In genomic region chr21:37582613-37583012, GRCh38 we compare ENCODE assay signal across 8 cellular contexts.
A peak's percentile ranks its signal among the peaks of the same experiment; 100 is the strongest.
DNase-seq lines count a peak whose midpoint lies in the region; ATAC-seq and TF ChIP-seq lines count a peak whose summit lies in the region.

No MANE protein-coding gene starts in this region.

- peaks cover 16 to 31% (median 16%) of the 10 kb centered on the region in 3 experiments for H3K36me3 Mint-ChIP-seq in H9 (ENCODE audit: insufficient read depth in 1 of 3, low read depth in 3 of 3)
- H3K36me3 Mint-ChIP-seq in progenitor cell of endocrine pancreas (ENCODE audit: insufficient read depth), result no peaks in the 10 kb centered on the region

- no peak overlapping the region for H4K8ac ChIP-seq in H9 (replicated peaks; ENCODE audit: insufficient read length, low read depth, low read length)

- H3K23ac ChIP-seq in H9 (ENCODE audit: insufficient read length, low read depth, low read length), result no peak overlapping the region

- H3K27me3 ChIP-seq in BLaER1 (no peaks in the 10 kb centered on the region), H9 (ENCODE audit: insufficient read depth, low read length) (no peaks in the 10 kb centered on the region)

- no peaks in the 10 kb centered on the region; the same call in 1 of the 2 replicates for H3K79me2 ChIP-seq in H9 (ENCODE audit: insufficient read depth, low read length)

- no peaks in the 10 kb centered on the region for H3K36me3 ChIP-seq in BLaER1

- CTCF ChIA-PET in RWPE1 (lab: Yijun Ruan, JAX), result interaction anchor here (0.6 to 1.0 kb wide), 2 partner anchors 96 to 362 kb away, joined by 3 read pairs; no protein-coding TSS in a partner anchor

- no peak overlapping the region for H3K9ac ChIP-seq in BLaER1
- no peak overlapping the region for H3K9ac ChIP-seq in H9 (ENCODE audit: extremely low read depth, insufficient read length, low read length)

- no peak overlapping the region for H3K18ac ChIP-seq in H9 (ENCODE audit: insufficient read length, low read depth, low read length)

- H3K14ac ChIP-seq in H9 (ENCODE audit: insufficient read depth, low read length), result no peak overlapping the region

- ATAC-seq in HG03439 (IDR thresholded peaks at IDR 0.05; ENCODE audit: unreplicated experiment) (no peak), GM21717 (IDR thresholded peaks at IDR 0.05; ENCODE audit: unreplicated experiment) (no peak)

- H3K9me3 ChIP-seq in BLaER1, result peaks cover 23% of the 10 kb centered on the region
- peaks cover 19% of the 10 kb centered on the region for H3K9me3 ChIP-seq in H9 (ENCODE audit: control insufficient read depth, low read depth, low read length)

- H3K79me1 ChIP-seq in H9 (ENCODE audit: insufficient read depth, low read depth, low read length, poor library complexity, severe bottlenecking), result no peaks in the 10 kb centered on the region

- no peak overlapping the region for H2BK20ac ChIP-seq in H9 (ENCODE audit: low read depth, low read length, poor library complexity, severe bottlenecking)

- no peak overlapping the region for H3T11ph ChIP-seq in H9 (ENCODE audit: low read length)

- DNase-seq in H9 (no peak), RWPE1 (ENCODE audit: low spot score) (peak; percentile 34), fibroblast of gingiva (ENCODE audit: low read depth) (peak; percentile 56), progenitor cell of endocrine pancreas (ENCODE audit: low spot score, unreplicated experiment) (no peak), OCI-M2 (lab: John Stamatoyannopoulos, UW; ENCODE audit: unreplicated experiment) (no peak)

- H3K27me3 Mint-ChIP-seq in H9 (ENCODE audit: low read depth) (no peaks in the 10 kb centered on the region), progenitor cell of endocrine pancreas (no peaks in the 10 kb centered on the region)

- H2AK5ac ChIP-seq in H9 (ENCODE audit: insufficient read length, low read length), result no peak overlapping the region

- H2BK15ac ChIP-seq in H9 (ENCODE audit: low read depth, low read length), result no peak overlapping the region

- no peaks in the 10 kb centered on the region for H4K20me1 ChIP-seq in BLaER1
- no peaks in the 10 kb centered on the region for H4K20me1 ChIP-seq in H9 (ENCODE audit: control insufficient read depth, insufficient read depth, insufficient read length)

- no peak overlapping the region for H4K91ac ChIP-seq in H9 (ENCODE audit: insufficient read length, low read depth, low read length)

- H3K4me1 Mint-ChIP-seq in H9 (no peaks in the 10 kb centered on the region), progenitor cell of endocrine pancreas (ENCODE audit: low read depth) (no peaks in the 10 kb centered on the region)

- no peaks in the 10 kb centered on the region for H3K23me2 ChIP-seq in H9 (ENCODE audit: insufficient read length, low read depth, low read length, poor library complexity, severe bottlenecking)

- H3K27ac Mint-ChIP-seq in H9 (no peak overlapping the region), progenitor cell of endocrine pancreas (peak overlapping the region; percentile 10)

- H4K5ac ChIP-seq in H9 (ENCODE audit: insufficient read length, low read depth, low read length), result no peak overlapping the region

- WGBS in H9 (ENCODE audit: extremely low coverage, insufficient read length, low lambda C conversion rate), result no CpG with 5 or more reads among the region's 5 CpGs

- H3K27ac ChIP-seq in BLaER1, result no peak overlapping the region
- H3K27ac ChIP-seq in H9 (ENCODE audit: insufficient read length, low read depth, low read length), result no peak overlapping the region
- H3K27ac ChIP-seq in RWPE1, result no peak overlapping the region

- no peak overlapping the region for H3K4ac ChIP-seq in H9 (ENCODE audit: low read depth, low read length)

- no peak overlapping the region for H3K56ac ChIP-seq in H9 (ENCODE audit: insufficient read length, low read depth, low read length)

- TF ChIP-seq CTCF in H9 (conservative IDR thresholded peaks at IDR 0.05) (peak; percentile 60), RWPE1 (conservative IDR thresholded peaks at IDR 0.05; ENCODE audit: low read depth) (peak; percentile 43), progenitor cell of endocrine pancreas (IDR thresholded peaks at IDR 0.05; ENCODE audit: unreplicated experiment) (peak; percentile 53)

- H2BK5ac ChIP-seq in H9 (ENCODE audit: insufficient read length, low read length), result no peak overlapping the region

- H2BK12ac ChIP-seq in H9 (ENCODE audit: insufficient read length, low read depth, low read length), result no peak overlapping the region

- H3K4me2 ChIP-seq in BLaER1 (0 out of 2 replicates have a peak overlapping the region, but pooled peaks have one; percentile 5), H9 (ENCODE audit: insufficient read depth, insufficient read length, low read length) (no peak overlapping the region)

- no peak overlapping the region for H2BK120ac ChIP-seq in H9 (ENCODE audit: low read depth, low read length, poor library complexity, severe bottlenecking)

- POLR2A ChIA-PET in RWPE1 (lab: Yijun Ruan, JAX; ENCODE audit: low non-redundant PET), result no interaction called here

- H3K4me3 ChIP-seq in BLaER1, result no peak overlapping the region

- H3K9me3 Mint-ChIP-seq in H9, result peaks cover 31 to 34% of the 10 kb centered on the region in 2 experiments
- H3K9me3 Mint-ChIP-seq in progenitor cell of endocrine pancreas (ENCODE audit: low read depth), result peaks cover 18% of the 10 kb centered on the region

- H3K4me1 ChIP-seq in BLaER1 (peaks cover 23% of the 10 kb centered on the region), H9 (ENCODE audit: insufficient read depth, low read length) (no peaks in the 10 kb centered on the region)

- no peak overlapping the region for H2AFZ ChIP-seq in H9 (ENCODE audit: low read length)

- no peak overlapping the region for H3K4me3 Mint-ChIP-seq in H9
- no peak overlapping the region for H3K4me3 Mint-ChIP-seq in progenitor cell of endocrine pancreas (ENCODE audit: low read depth)

Comparison
In these comparisons a context has a peak if more than half of its experiments do, and no peak if none do; other contexts are left out.
1. DNase-seq: peak in RWPE1 (single experiment) and fibroblast of gingiva (single experiment); none in H9 (single experiment), progenitor cell of endocrine pancreas (single experiment) and OCI-M2 (single experiment).
2. Peak in every context shown above with its lines, with median percentiles within 50 percentile points of each other: CTCF ChIP-seq.